ENCODE assay signal across 24 cellular contexts in genomic region chr14:68241862-68242490, GRCh38.
DNase-seq lines count a peak whose midpoint lies in the region; ATAC-seq, FAIRE-seq and TF ChIP-seq lines count a peak whose summit lies in the region.
"Had no signal": no experiment of that assay in that cellular context is flagged by ENCODE, and none has a peak within 500 bp of the region (broad histone marks: within the 10 kb centered on the region; RNA-seq: fewer than 3 reads in every experiment).

No MANE protein-coding gene starts in this region.

- H3K27me3 ChIP-seq in SJCRH30 (no peaks in the 10 kb centered on the region), rectal smooth muscle tissue (ENCODE audit: control insufficient read depth, insufficient read depth, low read length) (no peaks in the 10 kb centered on the region)
- H3K27me3 ChIP-seq: BE2C, SJSA1, tibial nerve had no signal

- H3K4me3 ChIP-seq in A549 (no peak overlapping the region), SJCRH30 (no peak overlapping the region), rectal smooth muscle tissue (ENCODE audit: low read length) (no peak overlapping the region)
- H3K4me3 ChIP-seq: coronary artery, lung, SJSA1, tibial nerve had no signal

- DNase-seq in A549 (ENCODE audit: low read depth in 1 of 2, low spot score in 1 of 2), result no peak
- peak; percentile 73 to 89 for DNase-seq in SJCRH30
- no peak for DNase-seq in mesothelial cell of epicardium (ENCODE audit: low spot score in 2 of 2, unreplicated experiment in 2 of 2)
- DNase-seq in natural killer cell treated with Interleukin-12 subunit alpha and Interleukin-12 subunit beta and Interleukin-15 and Interleukin-18, amount 100 ng/mL, for 72 hours (ENCODE audit: low spot score), result no peak
- DNase-seq in UCSD-AML1 (lab: John Stamatoyannopoulos, UW; ENCODE audit: unreplicated experiment), result no peak
- no peak for DNase-seq in mesenteric fat pad (ENCODE audit: low spot score)
- DNase-seq in RCC 7860 (ENCODE audit: low spot score), result no peak
- DNase-seq: activated CD4-positive, alpha-beta T cell treated with anti-CD3 and anti-CD28 coated beads for 1 hour; activated CD8-positive, alpha-beta T cell treated with anti-CD3 and anti-CD28 coated beads, Interleukin-2, amount 10 ng/mL, durations not matched to agents 7 days and 5 days; activated T-cell treated with anti-CD3 and anti-CD28 coated beads for 4 hours; BE2C; DMS79 treated with DMSO at 0.1 percent for 48 hours; H7; kidney; naive thymus-derived CD4-positive, alpha-beta T cell; stimulated activated naive CD8-positive, alpha-beta T cell treated with anti-CD3 and anti-CD28 coated beads, Interleukin-15, amount 100 ng/mL, for 72 hours; T-cell had no signal

- H3K4me2 ChIP-seq in A549, result no peak overlapping the region

- H3K27ac Mint-ChIP-seq in mesothelial cell of epicardium, result peak overlapping the region; percentile 55
- no peak overlapping the region for H3K27ac Mint-ChIP-seq in natural killer cell treated with Interleukin-12 subunit alpha and Interleukin-12 subunit beta and Interleukin-15 and Interleukin-18, amount 100 ng/mL, for 72 hours
- H3K27ac Mint-ChIP-seq: activated CD8-positive, alpha-beta T cell treated with anti-CD3 and anti-CD28 coated beads, Interleukin-2, amount 10 ng/mL, durations not matched to agents 7 days and 5 days; naive thymus-derived CD4-positive, alpha-beta T cell; T-cell had no signal

- 86% methylated on average over 6 of the region's 6 CpGs for WGBS in A549 (ENCODE audit: missing lambda C conversion rate)

- CTCF ChIA-PET in A549 (lab: Yijun Ruan, JAX), result interaction anchor here (0.8 to 3.1 kb wide), 9 partner anchors 9 to 602 kb away, joined by 4 to 13 read pairs (median 7); no protein-coding TSS in a partner anchor

- no peak for TF ChIP-seq POLR2A in A549 (IDR thresholded peaks at IDR 0.05; ENCODE audit: low read length)

- POLR2A ChIA-PET in A549 (lab: Yijun Ruan, JAX), result interaction anchor here (1.7 kb wide), 1 partner anchor 551 kb away, joined by 6 read pairs; the partner anchor contains the start of gene ZFP36L1

- TF ChIP-seq CTCF in A549 (IDR thresholded peaks at IDR 0.05) (no peak), mesothelial cell of epicardium (IDR thresholded peaks at IDR 0.05; ENCODE audit: unreplicated experiment) (no peak)

- H3K9ac ChIP-seq in rectal smooth muscle tissue (ENCODE audit: low read length), result no peak overlapping the region

- no peaks in the 10 kb centered on the region for H3K27me3 Mint-ChIP-seq in mesothelial cell of epicardium (ENCODE audit: low read depth)
- no peaks in the 10 kb centered on the region for H3K27me3 Mint-ChIP-seq in natural killer cell treated with Interleukin-12 subunit alpha and Interleukin-12 subunit beta and Interleukin-15 and Interleukin-18, amount 100 ng/mL, for 72 hours
- H3K27me3 Mint-ChIP-seq: naive thymus-derived CD4-positive, alpha-beta T cell; stimulated activated naive CD8-positive, alpha-beta T cell treated with anti-CD3 and anti-CD28 coated beads, Interleukin-15, amount 100 ng/mL, for 72 hours; T-cell had no signal

- no peak for TF ChIP-seq EP300 in A549 (IDR thresholded peaks at IDR 0.05)

- H3K4me3 Mint-ChIP-seq in mesothelial cell of epicardium, result no peak overlapping the region
- H3K4me3 Mint-ChIP-seq in natural killer cell treated with Interleukin-12 subunit alpha and Interleukin-12 subunit beta and Interleukin-15 and Interleukin-18, amount 100 ng/mL, for 72 hours, result no peak overlapping the region
- H3K4me3 Mint-ChIP-seq: activated CD8-positive, alpha-beta T cell treated with anti-CD3 and anti-CD28 coated beads, Interleukin-2, amount 10 ng/mL, durations not matched to agents 7 days and 5 days; naive thymus-derived CD4-positive, alpha-beta T cell; stimulated activated naive CD8-positive, alpha-beta T cell treated with anti-CD3 and anti-CD28 coated beads, Interleukin-15, amount 100 ng/mL, for 72 hours; T-cell had no signal

- H3K27ac ChIP-seq in A549 (peak overlapping the region; percentile 16 to 76; a peak in 4 of 6 replicates), SJCRH30 (peak overlapping the region; percentile 43), rectal smooth muscle tissue (ENCODE audit: low read depth, low read length) (peak overlapping the region; percentile 73)
- H3K27ac ChIP-seq: coronary artery, SJSA1, tibial nerve had no signal

- no peak for ATAC-seq in A549
- no peak for ATAC-seq in natural killer cell treated with Interleukin-12 subunit alpha and Interleukin-12 subunit beta and Interleukin-15 and Interleukin-18, amount 100 ng/mL, for 72 hours
- ATAC-seq: activated CD8-positive, alpha-beta T cell treated with anti-CD3 and anti-CD28 coated beads, Interleukin-2, amount 10 ng/mL, durations not matched to agents 7 days and 5 days; naive thymus-derived CD4-positive, alpha-beta T cell; sciatic nerve; stimulated activated naive CD8-positive, alpha-beta T cell treated with anti-CD3 and anti-CD28 coated beads, Interleukin-15, amount 100 ng/mL, for 72 hours; T-cell had no signal

- FAIRE-seq in A549 (lab: Jason Lieb, UNC) (no peak), RCC 7860 (lab: Jason Lieb, UNC) (no peak)
- FAIRE-seq: endometrium, kidney had no signal

- TF ChIP-seq RAD21 in A549 (conservative IDR thresholded peaks at IDR 0.05 in 1 of 2, IDR thresholded peaks at IDR 0.05 in 1 of 2), result no peak

- no peaks in the 10 kb centered on the region for H3K9me3 Mint-ChIP-seq in mesothelial cell of epicardium
- H3K9me3 Mint-ChIP-seq in natural killer cell treated with Interleukin-12 subunit alpha and Interleukin-12 subunit beta and Interleukin-15 and Interleukin-18, amount 100 ng/mL, for 72 hours, result no peaks in the 10 kb centered on the region
- H3K9me3 Mint-ChIP-seq: stimulated activated naive CD8-positive, alpha-beta T cell treated with anti-CD3 and anti-CD28 coated beads, Interleukin-15, amount 100 ng/mL, for 72 hours; T-cell had no signal

- no peaks in the 10 kb centered on the region for H3K36me3 Mint-ChIP-seq in mesothelial cell of epicardium
- no peaks in the 10 kb centered on the region for H3K36me3 Mint-ChIP-seq in natural killer cell treated with Interleukin-12 subunit alpha and Interleukin-12 subunit beta and Interleukin-15 and Interleukin-18, amount 100 ng/mL, for 72 hours

- peaks cover 4% of the 10 kb centered on the region; the same call in 2 of the 3 replicates for H3K9me3 ChIP-seq in A549
- no peaks in the 10 kb centered on the region for H3K9me3 ChIP-seq in SJCRH30 (replicated peaks)
- H3K9me3 ChIP-seq: BE2C, SJSA1, tibial nerve had no signal

- H3K4me1 Mint-ChIP-seq in mesothelial cell of epicardium, result peaks cover 75% of the 10 kb centered on the region
- peaks cover 13 to 14% of the 10 kb centered on the region in 2 donors for H3K4me1 Mint-ChIP-seq in natural killer cell treated with Interleukin-12 subunit alpha and Interleukin-12 subunit beta and Interleukin-15 and Interleukin-18, amount 100 ng/mL, for 72 hours (ENCODE audit: low read depth in 2 of 2)

- H3K36me3 ChIP-seq in SJCRH30, result no peaks in the 10 kb centered on the region
- H3K36me3 ChIP-seq in rectal smooth muscle tissue (ENCODE audit: control insufficient read depth, insufficient read depth, low read length), result no peaks in the 10 kb centered on the region
- H3K36me3 ChIP-seq: BE2C, SJSA1, tibial nerve had no signal

- H3K4me1 ChIP-seq in A549 (peaks cover 29% of the 10 kb centered on the region), SJCRH30 (peaks cover 55% of the 10 kb centered on the region), rectal smooth muscle tissue (ENCODE audit: control insufficient read depth, insufficient read depth, low read length) (peaks cover 76% of the 10 kb centered on the region)

TF ChIP-seq in A549, 52 proteins besides CTCF, POLR2A, EP300 and RAD21:
- TF ChIP-seq MAFK (IDR thresholded peaks at IDR 0.05; ENCODE audit: partially characterized antibody) (no peak), ATOH8 (CRISPR knock-in tag; IDR thresholded peaks at IDR 0.05; ENCODE audit: low read depth) (no peak), HOXA7 (CRISPR knock-in tag; IDR thresholded peaks at IDR 0.05) (no peak), JUN (IDR thresholded peaks at IDR 0.05) (no peak), KDM1A (IDR thresholded peaks at IDR 0.05; ENCODE audit: low read depth) (no peak), RFX5 (IDR thresholded peaks at IDR 0.05) (no peak), CEBPB (IDR thresholded peaks at IDR 0.05) (no peak), BCL3 (IDR thresholded peaks at IDR 0.05) (no peak), FOSB (CRISPR knock-in tag; IDR thresholded peaks at IDR 0.05) (no peak), FOXS1 (CRISPR knock-in tag; IDR thresholded peaks at IDR 0.05) (no peak), SMC3 (IDR thresholded peaks at IDR 0.05) (no peak), RARB (CRISPR knock-in tag; IDR thresholded peaks at IDR 0.05) (no peak), MAZ (IDR thresholded peaks at IDR 0.05; ENCODE audit: borderline replicate concordance, low read depth, low read length) (no peak), HEYL (CRISPR knock-in tag; IDR thresholded peaks at IDR 0.05) (no peak)

Comparison
In these comparisons a context has a peak if more than half of its experiments do, and no peak if none do; other contexts are left out.
1. DNase-seq: peak in SJCRH30 (2 of 2); none in A549 (0 of 2), mesothelial cell of epicardium (0 of 2), natural killer cell treated with Interleukin-12 subunit alpha and Interleukin-12 subunit beta and Interleukin-15 and Interleukin-18, amount 100 ng/mL, for 72 hours (single experiment), UCSD-AML1 (single experiment), mesenteric fat pad (single experiment) and RCC 7860 (single experiment).
2. Peak in every context shown above with its lines, with median percentiles within 50 percentile points of each other: H3K27ac ChIP-seq.